In genomic region chr7:6482307-6482706, GRCh38 we compare ENCODE assay signal across 1 cellular context.
TF ChIP-seq lines count a peak whose summit lies in the region.

No MANE protein-coding gene starts in this region.

TF ChIP-seq in HepG2, 621 proteins besides CTCF, POLR2A, EP300 and RAD21 (continued from another document and continues in another):
- TF ChIP-seq ZMAT3 (CRISPR knock-in tag; conservative IDR thresholded peaks at IDR 0.05) (no peak), POGZ (CRISPR knock-in tag; IDR thresholded peaks at IDR 0.05) (no peak), SNAI1 (CRISPR knock-in tag; IDR thresholded peaks at IDR 0.05; ENCODE audit: borderline replicate concordance) (no peak), ZNF292 (CRISPR knock-in tag; IDR thresholded peaks at IDR 0.05; ENCODE audit: borderline replicate concordance, low read depth) (0 out of 2 replicates have a peak, but pooled peaks have one; percentile 22), PHF5A (CRISPR knock-in tag; IDR thresholded peaks at IDR 0.05; ENCODE audit: low read depth, unreplicated experiment) (peak; percentile 34), ZNF670 (CRISPR knock-in tag; IDR thresholded peaks at IDR 0.05; ENCODE audit: borderline replicate concordance) (no peak), CREM (IDR thresholded peaks at IDR 0.05) (peak; percentile 63; the same call in 1 of the 2 replicates), CREM (CRISPR knock-in tag; IDR thresholded peaks at IDR 0.05) (no peak), GFI1 (CRISPR knock-in tag; IDR thresholded peaks at IDR 0.05; ENCODE audit: borderline replicate concordance) (0 out of 2 replicates have a peak, but pooled peaks have one; percentile 35), KDM1A (CRISPR knock-in tag; IDR thresholded peaks at IDR 0.05) (0 out of 2 replicates have a peak, but pooled peaks have one; percentile 37), FOXP1 (IDR thresholded peaks at IDR 0.05) (no peak), FOXP1 (CRISPR knock-in tag; IDR thresholded peaks at IDR 0.05) (peak; percentile 50; the same call in 1 of the 2 replicates), ETV5 (CRISPR knock-in tag; IDR thresholded peaks at IDR 0.05; ENCODE audit: borderline replicate concordance) (peak; percentile 37; the same call in 1 of the 2 replicates), ZNF609 (CRISPR knock-in tag; IDR thresholded peaks at IDR 0.05; ENCODE audit: borderline replicate concordance) (peak; percentile 30; the same call in 1 of the 2 replicates), NCOR1 (IDR thresholded peaks at IDR 0.05; ENCODE audit: borderline replicate concordance, low read length) (peak; percentile 68; the same call in 1 of the 2 replicates), MEIS1 (CRISPR knock-in tag; IDR thresholded peaks at IDR 0.05; ENCODE audit: borderline replicate concordance) (peak; percentile 57; the same call in 1 of the 2 replicates), ZBTB25 (CRISPR knock-in tag; IDR thresholded peaks at IDR 0.05) (no peak; the same call in 1 of the 2 replicates), HOXA3 (CRISPR knock-in tag; IDR thresholded peaks at IDR 0.05) (no peak; the same call in 1 of the 2 replicates), DPF2 (CRISPR knock-in tag; IDR thresholded peaks at IDR 0.05; ENCODE audit: borderline replicate concordance, low read depth) (peak; percentile 50; the same call in 1 of the 2 replicates), ESRRA (CRISPR knock-in tag; IDR thresholded peaks at IDR 0.05; ENCODE audit: low read depth) (peak; percentile 74; the same call in 1 of the 2 replicates), POGK (CRISPR knock-in tag; conservative IDR thresholded peaks at IDR 0.05) (no peak), NCOA2 (CRISPR knock-in tag; IDR thresholded peaks at IDR 0.05) (peak; percentile 64; the same call in 1 of the 2 replicates), NR2F6 (IDR thresholded peaks at IDR 0.05) (peak; percentile 49), NR2F6 (CRISPR knock-in tag; IDR thresholded peaks at IDR 0.05) (peak; percentile 54; the same call in 1 of the 2 replicates), ZNF737 (CRISPR knock-in tag; IDR thresholded peaks at IDR 0.05; ENCODE audit: borderline replicate concordance) (no peak), NR2C2 (CRISPR knock-in tag; IDR thresholded peaks at IDR 0.05; ENCODE audit: borderline replicate concordance) (peak; percentile 46), NONO (IDR thresholded peaks at IDR 0.05) (no peak), NONO (CRISPR knock-in tag; conservative IDR thresholded peaks at IDR 0.05) (no peak; the same call in 1 of the 2 replicates), NFIC (IDR thresholded peaks at IDR 0.05; ENCODE audit: low read length) (0 out of 2 replicates have a peak, but pooled peaks have one; percentile 35), HNF1A (IDR thresholded peaks at IDR 0.05; ENCODE audit: low read depth) (no peak), HNF1A (CRISPR knock-in tag; IDR thresholded peaks at IDR 0.05; ENCODE audit: borderline replicate concordance) (peak; percentile 43; the same call in 1 of the 2 replicates), ARNTL (CRISPR knock-in tag; IDR thresholded peaks at IDR 0.05) (0 out of 2 replicates have a peak, but pooled peaks have one; percentile 45), BCL6 (CRISPR knock-in tag; IDR thresholded peaks at IDR 0.05) (peak; percentile 97), KAT8 (CRISPR knock-in tag; IDR thresholded peaks at IDR 0.05) (peak; percentile 56; the same call in 1 of the 2 replicates), PHB2 (IDR thresholded peaks at IDR 0.05; ENCODE audit: partially characterized antibody) (no peak), ZKSCAN8 (CRISPR knock-in tag; IDR thresholded peaks at IDR 0.05; ENCODE audit: borderline replicate concordance) (peak; percentile 99), TFDP2 (CRISPR knock-in tag; IDR thresholded peaks at IDR 0.05) (no peak), ZNF335 (CRISPR knock-in tag; IDR thresholded peaks at IDR 0.05) (no peak), ZNF772 (CRISPR knock-in tag; IDR thresholded peaks at IDR 0.05) (no peak), HNRNPK (IDR thresholded peaks at IDR 0.05; ENCODE audit: low read depth, low read length, poor library complexity, severe bottlenecking) (no peak), ZSCAN31 (CRISPR knock-in tag; IDR thresholded peaks at IDR 0.05; ENCODE audit: low read depth) (no peak), GATAD2A (CRISPR knock-in tag; IDR thresholded peaks at IDR 0.05) (peak; percentile 86), ATF7 (IDR thresholded peaks at IDR 0.05) (no peak), ATF7 (CRISPR knock-in tag; IDR thresholded peaks at IDR 0.05) (no peak), XRCC5 (optimal IDR thresholded peaks at IDR 0.05; ENCODE audit: low read length) (no peak), ELF1 (CRISPR knock-in tag; IDR thresholded peaks at IDR 0.05) (0 out of 2 replicates have a peak, but pooled peaks have one; percentile 22), MAFK (conservative IDR thresholded peaks at IDR 0.05 in 1 of 2, IDR thresholded peaks at IDR 0.05 in 1 of 2; ENCODE audit: low read length in 2 of 2) (no peak)
- TF ChIP-seq, protein P1, sequence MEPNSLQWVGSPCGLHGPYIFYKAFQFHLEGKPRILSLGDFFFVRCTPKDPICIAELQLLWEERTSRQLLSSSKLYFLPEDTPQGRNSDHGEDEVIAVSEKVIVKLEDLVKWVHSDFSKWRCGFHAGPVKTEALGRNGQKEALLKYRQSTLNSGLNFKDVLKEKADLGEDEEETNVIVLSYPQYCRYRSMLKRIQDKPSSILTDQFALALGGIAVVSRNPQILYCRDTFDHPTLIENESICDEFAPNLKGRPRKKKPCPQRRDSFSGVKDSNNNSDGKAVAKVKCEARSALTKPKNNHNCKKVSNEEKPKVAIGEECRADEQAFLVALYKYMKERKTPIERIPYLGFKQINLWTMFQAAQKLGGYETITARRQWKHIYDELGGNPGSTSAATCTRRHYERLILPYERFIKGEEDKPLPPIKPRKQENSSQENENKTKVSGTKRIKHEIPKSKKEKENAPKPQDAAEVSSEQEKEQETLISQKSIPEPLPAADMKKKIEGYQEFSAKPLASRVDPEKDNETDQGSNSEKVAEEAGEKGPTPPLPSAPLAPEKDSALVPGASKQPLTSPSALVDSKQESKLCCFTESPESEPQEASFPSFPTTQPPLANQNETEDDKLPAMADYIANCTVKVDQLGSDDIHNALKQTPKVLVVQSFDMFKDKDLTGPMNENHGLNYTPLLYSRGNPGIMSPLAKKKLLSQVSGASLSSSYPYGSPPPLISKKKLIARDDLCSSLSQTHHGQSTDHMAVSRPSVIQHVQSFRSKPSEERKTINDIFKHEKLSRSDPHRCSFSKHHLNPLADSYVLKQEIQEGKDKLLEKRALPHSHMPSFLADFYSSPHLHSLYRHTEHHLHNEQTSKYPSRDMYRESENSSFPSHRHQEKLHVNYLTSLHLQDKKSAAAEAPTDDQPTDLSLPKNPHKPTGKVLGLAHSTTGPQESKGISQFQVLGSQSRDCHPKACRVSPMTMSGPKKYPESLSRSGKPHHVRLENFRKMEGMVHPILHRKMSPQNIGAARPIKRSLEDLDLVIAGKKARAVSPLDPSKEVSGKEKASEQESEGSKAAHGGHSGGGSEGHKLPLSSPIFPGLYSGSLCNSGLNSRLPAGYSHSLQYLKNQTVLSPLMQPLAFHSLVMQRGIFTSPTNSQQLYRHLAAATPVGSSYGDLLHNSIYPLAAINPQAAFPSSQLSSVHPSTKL (CRISPR knock-in tag; IDR thresholded peaks at IDR 0.05) = peak; percentile 79
- TF ChIP-seq, protein P2, sequence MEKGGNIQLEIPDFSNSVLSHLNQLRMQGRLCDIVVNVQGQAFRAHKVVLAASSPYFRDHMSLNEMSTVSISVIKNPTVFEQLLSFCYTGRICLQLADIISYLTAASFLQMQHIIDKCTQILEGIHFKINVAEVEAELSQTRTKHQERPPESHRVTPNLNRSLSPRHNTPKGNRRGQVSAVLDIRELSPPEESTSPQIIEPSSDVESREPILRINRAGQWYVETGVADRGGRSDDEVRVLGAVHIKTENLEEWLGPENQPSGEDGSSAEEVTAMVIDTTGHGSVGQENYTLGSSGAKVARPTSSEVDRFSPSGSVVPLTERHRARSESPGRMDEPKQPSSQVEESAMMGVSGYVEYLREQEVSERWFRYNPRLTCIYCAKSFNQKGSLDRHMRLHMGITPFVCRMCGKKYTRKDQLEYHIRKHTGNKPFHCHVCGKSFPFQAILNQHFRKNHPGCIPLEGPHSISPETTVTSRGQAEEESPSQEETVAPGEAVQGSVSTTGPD (CRISPR knock-in tag; IDR thresholded peaks at IDR 0.05) = 0 out of 2 replicates have a peak, but pooled peaks have one; percentile 37
